Comparison of ENCODE assay signal across 27 cellular contexts in the genomic region with DNA sequence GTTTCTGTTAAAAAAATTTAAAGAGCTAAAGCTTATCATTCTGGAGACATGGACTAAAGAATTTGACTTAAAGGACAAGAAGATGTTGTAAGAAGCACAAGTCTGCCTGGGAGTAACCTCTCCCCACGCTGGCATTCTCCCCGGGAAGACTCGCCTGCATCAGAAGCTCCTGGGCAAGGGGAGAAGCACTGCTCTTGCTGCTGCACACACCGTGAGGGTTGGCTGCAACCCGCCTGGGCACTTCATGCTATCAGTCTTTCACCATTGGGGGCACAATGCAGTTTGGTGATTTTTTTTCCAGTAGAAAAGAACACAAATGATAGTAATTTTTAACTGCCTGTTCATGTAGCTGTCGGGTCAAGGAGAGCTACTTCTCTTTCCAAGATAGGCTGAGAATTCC.
"Had no signal": no experiment of that assay in that cellular context is flagged by ENCODE, and none has a peak within 500 bp of the region (broad histone marks: within the 10 kb centered on the region; RNA-seq: fewer than 3 reads in every experiment).

No MANE protein-coding gene starts in this region.

- H3K9me3 ChIP-seq: ascending aorta had no signal

- H3K4me1 ChIP-seq: ascending aorta, body of pancreas had no signal

- H3K27me3 Mint-ChIP-seq: activated naive CD8-positive, alpha-beta T cell treated with anti-CD3 and anti-CD28 coated beads, Interleukin-2, amount 50 U/mL, for 24 hours had no signal

- H3K27ac Mint-ChIP-seq: activated CD4-positive, alpha-beta T cell treated with anti-CD3 and anti-CD28 coated beads for 36 hours; activated CD8-positive, alpha-beta T cell treated with anti-CD3 and anti-CD28 coated beads, Interleukin-2, amount 10 ng/mL, durations not matched to agents 7 days and 5 days; activated naive CD4-positive, alpha-beta T cell treated with anti-CD3 and anti-CD28 coated beads, Interleukin-2, amount 50 U/mL, for 72 hours; activated naive CD8-positive, alpha-beta T cell treated with anti-CD3 and anti-CD28 coated beads, Interleukin-2, amount 50 U/mL, for 24 hours; activated T-cell treated with anti-CD3 and anti-CD28 coated beads, Interleukin-2, amount 50 U/mL, for 24 hours; activated T-helper 1 cell treated with anti-CD3 and anti-CD28 coated beads, Interleukin-12 subunit alpha, Interleukin-12 subunit beta, Interleukin-2, Interleukin-4 antibody, amounts not matched to agents 30 ng/mL and 10 ng/mL and 1 ng/mL, durations not matched to agents 14 hours and 24 hours and 36 hours had no signal

- DNase-seq: activated CD4-positive, alpha-beta T cell treated with anti-CD3 and anti-CD28 coated beads for 36 hours; activated CD8-positive, alpha-beta memory T cell treated with anti-CD3 and anti-CD28 coated beads, Interleukin-2, amount 50 U/mL, for 48 hours; activated CD8-positive, alpha-beta T cell treated with anti-CD3 and anti-CD28 coated beads, Interleukin-2, amount 10 ng/mL, durations not matched to agents 7 days and 5 days; activated effector memory CD4-positive, alpha-beta T cell treated with Interleukin-2 at 50 U/mL for 16 hours; activated naive CD4-positive, alpha-beta T cell treated with Interleukin-2 at 50 U/mL for 16 hours; activated naive CD8-positive, alpha-beta T cell treated with anti-CD3 and anti-CD28 coated beads, Interleukin-2, amount 50 U/mL, for 24 hours; activated T-cell treated with anti-CD3 and anti-CD28 coated beads, Interleukin-2, amount 50 U/mL, for 24 hours; amniotic stem cell; body of pancreas; central memory CD4-positive, alpha-beta T cell; KG1; NCI-H1092; NCI-H1417; NCI-H1930; NCI-H2107; NCI-H510A treated with DMSO at 0.1 percent for 48 hours; NK-92 treated with Interleukin-12 subunit alpha and Interleukin-12 subunit beta, amount 100 ng/mL, for 24 hours; OCI-M1; RPMI8226; T-helper 1 cell had no signal

- ATAC-seq: activated CD4-positive, alpha-beta T cell treated with anti-CD3 and anti-CD28 coated beads for 36 hours; activated CD8-positive, alpha-beta T cell treated with anti-CD3 and anti-CD28 coated beads, Interleukin-2, amount 10 ng/mL, durations not matched to agents 7 days and 5 days; activated naive CD4-positive, alpha-beta T cell treated with anti-CD3 and anti-CD28 coated beads, Interleukin-2, amount 50 U/mL, for 72 hours; activated naive CD8-positive, alpha-beta T cell treated with anti-CD3 and anti-CD28 coated beads, Interleukin-2, amount 50 U/mL, for 24 hours; body of pancreas; Panc1; Right ventricle myocardium inferior had no signal

- H3K27me3 ChIP-seq: ascending aorta, body of pancreas had no signal

- H3K36me3 Mint-ChIP-seq: activated naive CD4-positive, alpha-beta T cell treated with anti-CD3 and anti-CD28 coated beads, Interleukin-2, amount 50 U/mL, for 72 hours had no signal

- H3K9me3 Mint-ChIP-seq: activated naive CD8-positive, alpha-beta T cell treated with anti-CD3 and anti-CD28 coated beads, Interleukin-2, amount 50 U/mL, for 24 hours; activated T-cell treated with anti-CD3 and anti-CD28 coated beads, Interleukin-2, amount 50 U/mL, for 24 hours; activated T-helper 1 cell treated with anti-CD3 and anti-CD28 coated beads, Interleukin-12 subunit alpha, Interleukin-12 subunit beta, Interleukin-2, Interleukin-4 antibody, amounts not matched to agents 30 ng/mL and 10 ng/mL and 1 ng/mL, durations not matched to agents 14 hours and 24 hours and 36 hours had no signal

- H3K4me3 ChIP-seq: ascending aorta, body of pancreas, SK-N-MC had no signal

- H3K4me3 Mint-ChIP-seq: activated CD4-positive, alpha-beta T cell treated with anti-CD3 and anti-CD28 coated beads for 36 hours; activated CD8-positive, alpha-beta T cell treated with anti-CD3 and anti-CD28 coated beads, Interleukin-2, amount 10 ng/mL, durations not matched to agents 7 days and 5 days; activated naive CD8-positive, alpha-beta T cell treated with anti-CD3 and anti-CD28 coated beads, Interleukin-2, amount 50 U/mL, for 24 hours; activated T-cell treated with anti-CD3 and anti-CD28 coated beads, Interleukin-2, amount 50 U/mL, for 24 hours; activated T-helper 1 cell treated with anti-CD3 and anti-CD28 coated beads, Interleukin-12 subunit alpha, Interleukin-12 subunit beta, Interleukin-2, Interleukin-4 antibody, amounts not matched to agents 30 ng/mL and 10 ng/mL and 1 ng/mL, durations not matched to agents 14 hours and 24 hours and 36 hours had no signal

- H3K4me1 Mint-ChIP-seq: activated CD4-positive, alpha-beta T cell treated with anti-CD3 and anti-CD28 coated beads for 36 hours; activated naive CD8-positive, alpha-beta T cell treated with anti-CD3 and anti-CD28 coated beads, Interleukin-2, amount 50 U/mL, for 24 hours had no signal

- H3K27ac ChIP-seq: ascending aorta, body of pancreas, SK-N-MC, VCaP had no signal
